Comparison of ENCODE assay signal across 33 cellular contexts in genomic region chr2:771538-771937, GRCh38.
"Had no signal": no experiment of that assay in that cellular context is flagged by ENCODE, and none has a peak within 500 bp of the region (broad histone marks: within the 10 kb centered on the region; RNA-seq: fewer than 3 reads in every experiment).

No MANE protein-coding gene starts in this region.

- H3K36me3 Mint-ChIP-seq: activated CD4-positive, alpha-beta memory T cell treated with anti-CD3 and anti-CD28 coated beads for 36 hours; activated naive CD4-positive, alpha-beta T cell treated with anti-CD3 and anti-CD28 coated beads, Interleukin-2, amount 50 U/mL, for 24 hours; brain had no signal

- H3K9me3 Mint-ChIP-seq: activated naive CD4-positive, alpha-beta T cell treated with anti-CD3 and anti-CD28 coated beads, Interleukin-2, amount 50 U/mL, for 24 hours had no signal

- ATAC-seq: activated CD4-positive, alpha-beta T cell treated with anti-CD3 and anti-CD28 coated beads for 36 hours; activated CD8-positive, alpha-beta memory T cell treated with anti-CD3 and anti-CD28 coated beads, Interleukin-2, amount 10 ng/mL, durations not matched to agents 7 days and 5 days; activated CD8-positive, alpha-beta T cell treated with anti-CD3 and anti-CD28 coated beads, Interleukin-2, amount 10 ng/mL, durations not matched to agents 7 days and 5 days; activated naive CD8-positive, alpha-beta T cell treated with anti-CD3 and anti-CD28 coated beads, Interleukin-2, amount 50 U/mL, for 24 hours; foreskin keratinocyte; gastrocnemius medialis; heart left ventricle had no signal

- H3K27ac Mint-ChIP-seq: activated CD4-positive, alpha-beta memory T cell treated with anti-CD3 and anti-CD28 coated beads for 36 hours; activated CD4-positive, alpha-beta T cell treated with anti-CD3 and anti-CD28 coated beads for 36 hours; activated CD4-positive, alpha-beta T cell treated with anti-CD3 and anti-CD28 coated beads, Interleukin-2, amount 10 ng/mL, durations not matched to agents 24 days and 14 days; activated CD8-positive, alpha-beta memory T cell treated with anti-CD3 and anti-CD28 coated beads, Interleukin-2, amount 10 ng/mL, durations not matched to agents 7 days and 5 days; activated CD8-positive, alpha-beta T cell treated with anti-CD3 and anti-CD28 coated beads, Interleukin-2, amount 10 ng/mL, durations not matched to agents 7 days and 5 days; activated naive CD4-positive, alpha-beta T cell treated with anti-CD3 and anti-CD28 coated beads for 36 hours; activated naive CD4-positive, alpha-beta T cell treated with anti-CD3 and anti-CD28 coated beads, Interleukin-2, amount 50 U/mL, for 24 hours; activated naive CD8-positive, alpha-beta T cell treated with anti-CD3 and anti-CD28 coated beads for 36 hours; activated naive CD8-positive, alpha-beta T cell treated with anti-CD3 and anti-CD28 coated beads, Interleukin-2, amount 50 U/mL, for 24 hours; activated T-helper 1 cell treated with anti-CD3 and anti-CD28 coated beads, Interleukin-12 subunit alpha, Interleukin-12 subunit beta, Interleukin-2, Interleukin-4 antibody, amounts not matched to agents 30 ng/mL and 10 ng/mL and 1 ng/mL, durations not matched to agents 14 hours and 24 hours and 36 hours; activated T-helper 2 cell treated with anti-CD3 and anti-CD28 coated beads, Interferon-gamma antibody, Interleukin-2, Interleukin-4, amounts not matched to agents 10 μg/mL and 5 μg/mL and 100 μg/mL, durations not matched to agents 14 hours and 24 hours and 36 hours had no signal

- H3K27ac ChIP-seq: adrenal gland, ascending aorta, breast epithelium, cardiac muscle cell, colonic mucosa, esophagus muscularis mucosa, foreskin keratinocyte, gastrocnemius medialis, heart left ventricle had no signal

- H3K27me3 ChIP-seq: adrenal gland, ascending aorta, breast epithelium, cardiac muscle cell, colonic mucosa, esophagus muscularis mucosa, foreskin keratinocyte, gastrocnemius medialis had no signal

- DNase-seq: activated CD4-positive, alpha-beta memory T cell treated with anti-CD3 and anti-CD28 coated beads for 36 hours; activated CD4-positive, alpha-beta T cell treated with anti-CD3 and anti-CD28 coated beads for 36 hours; activated CD4-positive, CD25-positive, alpha-beta regulatory T cell; activated CD4-positive, CD25-positive, alpha-beta regulatory T cell treated with anti-CD3 and anti-CD28 coated beads, Interleukin-2, amount 50 U/mL, for 72 hours; activated CD8-positive, alpha-beta memory T cell treated with anti-CD3 and anti-CD28 coated beads, Interleukin-2, amount 10 ng/mL, durations not matched to agents 7 days and 5 days; activated CD8-positive, alpha-beta memory T cell treated with anti-CD3 and anti-CD28 coated beads, Interleukin-2, amount 50 U/mL, for 4 hours; activated CD8-positive, alpha-beta T cell treated with anti-CD3 and anti-CD28 coated beads, Interleukin-2, amount 10 ng/mL, durations not matched to agents 7 days and 5 days; activated effector memory CD4-positive, alpha-beta T cell treated with anti-CD3 and anti-CD28 coated beads, Interleukin-2, amount 50 U/mL, for 16 hours; activated naive CD4-positive, alpha-beta T cell treated with anti-CD3 and anti-CD28 coated beads for 36 hours; activated naive CD8-positive, alpha-beta T cell treated with anti-CD3 and anti-CD28 coated beads for 36 hours; activated naive CD8-positive, alpha-beta T cell treated with anti-CD3 and anti-CD28 coated beads, Interleukin-2, amount 50 U/mL, for 24 hours; activated T-cell treated with anti-CD3 and anti-CD28 coated beads, Interleukin-2, amount 50 U/mL, for 1 hour; activated T-cell treated with anti-CD3 and anti-CD28 coated beads, Interleukin-2, amount 50 U/mL, for 48 hours; adrenal gland; amygdala; central memory CD4-positive, alpha-beta T cell; cerebellar nuclear complex; colonic mucosa; effector CD8-positive, alpha-beta T cell; foreskin keratinocyte; gastrocnemius medialis; glutamatergic neuron; heart left ventricle; T-helper 2 cell had no signal

- H3K4me1 ChIP-seq: adrenal gland, ascending aorta, breast epithelium, colonic mucosa, esophagus muscularis mucosa, foreskin keratinocyte, gastrocnemius medialis, heart left ventricle had no signal

- H3K4me3 Mint-ChIP-seq: activated CD4-positive, alpha-beta memory T cell treated with anti-CD3 and anti-CD28 coated beads for 36 hours; activated CD4-positive, alpha-beta T cell treated with anti-CD3 and anti-CD28 coated beads for 36 hours; activated CD4-positive, alpha-beta T cell treated with anti-CD3 and anti-CD28 coated beads, Interleukin-2, amount 10 ng/mL, durations not matched to agents 24 days and 14 days; activated CD8-positive, alpha-beta memory T cell treated with anti-CD3 and anti-CD28 coated beads, Interleukin-2, amount 10 ng/mL, durations not matched to agents 7 days and 5 days; activated CD8-positive, alpha-beta T cell treated with anti-CD3 and anti-CD28 coated beads, Interleukin-2, amount 10 ng/mL, durations not matched to agents 7 days and 5 days; activated naive CD4-positive, alpha-beta T cell treated with anti-CD3 and anti-CD28 coated beads for 36 hours; activated naive CD4-positive, alpha-beta T cell treated with anti-CD3 and anti-CD28 coated beads, Interleukin-2, amount 50 U/mL, for 24 hours; activated naive CD8-positive, alpha-beta T cell treated with anti-CD3 and anti-CD28 coated beads for 36 hours; activated naive CD8-positive, alpha-beta T cell treated with anti-CD3 and anti-CD28 coated beads, Interleukin-2, amount 50 U/mL, for 24 hours; activated T-helper 1 cell treated with anti-CD3 and anti-CD28 coated beads, Interleukin-12 subunit alpha, Interleukin-12 subunit beta, Interleukin-2, Interleukin-4 antibody, amounts not matched to agents 30 ng/mL and 10 ng/mL and 1 ng/mL, durations not matched to agents 14 hours and 24 hours and 36 hours; brain had no signal

- H3K9me3 ChIP-seq: adrenal gland, ascending aorta, breast epithelium, colonic mucosa, esophagus muscularis mucosa, gastrocnemius medialis, heart left ventricle had no signal

- H3K27me3 Mint-ChIP-seq: activated CD4-positive, alpha-beta T cell treated with anti-CD3 and anti-CD28 coated beads, Interleukin-2, amount 10 ng/mL, durations not matched to agents 24 days and 14 days; activated CD8-positive, alpha-beta memory T cell treated with anti-CD3 and anti-CD28 coated beads, Interleukin-2, amount 10 ng/mL, durations not matched to agents 7 days and 5 days; activated naive CD4-positive, alpha-beta T cell treated with anti-CD3 and anti-CD28 coated beads, Interleukin-2, amount 50 U/mL, for 24 hours; activated naive CD8-positive, alpha-beta T cell treated with anti-CD3 and anti-CD28 coated beads for 36 hours; activated naive CD8-positive, alpha-beta T cell treated with anti-CD3 and anti-CD28 coated beads, Interleukin-2, amount 50 U/mL, for 24 hours had no signal

- H3K36me3 ChIP-seq: adrenal gland, ascending aorta, breast epithelium, cardiac muscle cell, colonic mucosa, esophagus muscularis mucosa, gastrocnemius medialis, heart left ventricle had no signal

- H3K4me3 ChIP-seq: adrenal gland, ascending aorta, breast epithelium, cardiac muscle cell, colonic mucosa, esophagus muscularis mucosa, gastrocnemius medialis, heart left ventricle had no signal
